ENCODE assay signal across 1 cellular context in genomic region chr7:76428868-76429805, GRCh38.
A peak's percentile ranks its signal among the peaks of the same experiment; 100 is the strongest.
TF ChIP-seq lines count a peak whose summit lies in the region.

No MANE protein-coding gene starts in this region.

TF ChIP-seq in K562, 482 proteins besides CTCF, POLR2A, EP300 and RAD21 (continued from another document and continues in another):
- TF ChIP-seq CGGBP1 (CRISPR knock-in tag; IDR thresholded peaks at IDR 0.05) (no peak), TEAD2 (tag; IDR thresholded peaks at IDR 0.05) (no peak), POLR2AphosphoS5 (IDR thresholded peaks at IDR 0.05; ENCODE audit: control insufficient read depth, insufficient read depth, low read depth, low read length) (no peak), SRSF3 (IDR thresholded peaks at IDR 0.05; ENCODE audit: insufficient read depth, low read length) (no peak), ZNF764 (CRISPR knock-in tag; IDR thresholded peaks at IDR 0.05; ENCODE audit: low read depth) (no peak), IRF1 (CRISPR knock-in tag; IDR thresholded peaks at IDR 0.05; ENCODE audit: borderline replicate concordance) (no peak), RFX5 (IDR thresholded peaks at IDR 0.05; ENCODE audit: low read depth, low read length) (no peak), ZNF41 (CRISPR knock-in tag; conservative IDR thresholded peaks at IDR 0.05) (no peak), THRB (CRISPR knock-in tag; conservative IDR thresholded peaks at IDR 0.05) (no peak), DDX20 (tag; IDR thresholded peaks at IDR 0.05; ENCODE audit: low read depth) (no peak), ESRRB (CRISPR knock-in tag; IDR thresholded peaks at IDR 0.05; ENCODE audit: borderline replicate concordance) (no peak), CUX1 (CRISPR knock-in tag; IDR thresholded peaks at IDR 0.05) (no peak), PRMT5 (CRISPR knock-in tag; IDR thresholded peaks at IDR 0.05) (no peak), ZNF395 (CRISPR knock-in tag; IDR thresholded peaks at IDR 0.05) (no peak), ZNF408 (CRISPR knock-in tag; IDR thresholded peaks at IDR 0.05; ENCODE audit: low read depth) (no peak), PHB (CRISPR knock-in tag; IDR thresholded peaks at IDR 0.05) (no peak), ZNF76 (CRISPR knock-in tag; IDR thresholded peaks at IDR 0.05; ENCODE audit: borderline replicate concordance) (no peak), ZFP30 (CRISPR knock-in tag; IDR thresholded peaks at IDR 0.05; ENCODE audit: borderline replicate concordance) (no peak), RBM22 (IDR thresholded peaks at IDR 0.05; ENCODE audit: low read depth, low read length, poor library complexity, severe bottlenecking) (no peak), CEBPZ (IDR thresholded peaks at IDR 0.05; ENCODE audit: borderline replicate concordance, low read depth, low read length) (no peak), ZNF551 (CRISPR knock-in tag; IDR thresholded peaks at IDR 0.05) (no peak), BRD4 (IDR thresholded peaks at IDR 0.05) (no peak), KLF1 (tag; IDR thresholded peaks at IDR 0.05) (no peak), HMGXB4 (CRISPR knock-in tag; IDR thresholded peaks at IDR 0.05) (no peak), ZNF165 (CRISPR knock-in tag; IDR thresholded peaks at IDR 0.05; ENCODE audit: borderline replicate concordance) (no peak), PHB2 (IDR thresholded peaks at IDR 0.05; ENCODE audit: low read depth) (no peak), NKRF (IDR thresholded peaks at IDR 0.05; ENCODE audit: borderline replicate concordance) (no peak), MAZ (CRISPR knock-in tag; conservative IDR thresholded peaks at IDR 0.05 in 1 of 2, IDR thresholded peaks at IDR 0.05 in 1 of 2) (no peak), ZNF197 (CRISPR knock-in tag; IDR thresholded peaks at IDR 0.05; ENCODE audit: low read depth) (no peak), MITF (IDR thresholded peaks at IDR 0.05) (no peak), MEF2A (IDR thresholded peaks at IDR 0.05; ENCODE audit: control insufficient read depth, low read depth, low read length) (no peak), FOS (IDR thresholded peaks at IDR 0.05; ENCODE audit: extremely low read depth, insufficient read length) (no peak), PPARD (CRISPR knock-in tag; IDR thresholded peaks at IDR 0.05) (no peak), SETDB1 (IDR thresholded peaks at IDR 0.05; ENCODE audit: low read length) (no peak), ZNF12 (CRISPR knock-in tag; IDR thresholded peaks at IDR 0.05) (no peak), SRSF1 (IDR thresholded peaks at IDR 0.05; ENCODE audit: low read depth, low read length) (no peak), BCLAF1 (IDR thresholded peaks at IDR 0.05; ENCODE audit: borderline replicate concordance in 1 of 2, control insufficient read depth in 1 of 2, low read depth in 2 of 2, low read length in 1 of 2) (no peak), ELF1 (tag; IDR thresholded peaks at IDR 0.05) (peak; percentile 42; the same call in 1 of the 2 replicates), CCNT2 (IDR thresholded peaks at IDR 0.05; ENCODE audit: borderline replicate concordance, extremely low read depth, insufficient read length, low read depth, low read length) (no peak)
